8 cellular contexts compared by ENCODE assay signal in genomic region chr5:151651997-151652645, GRCh38. TPM values are rescaled to one million over a fixed set of nuclear protein-coding genes. Genes with fewer than 3 reads are reported as not detected.
DNase-seq lines count a peak whose midpoint lies in the region; ATAC-seq and TF ChIP-seq lines count a peak whose summit lies in the region.

No MANE protein-coding gene starts in this region.

- no peaks in the 10 kb centered on the region for H3F3A ChIP-seq in smooth muscle cell (ENCODE audit: low read depth)

- H3K36me3 ChIP-seq in smooth muscle cell (ENCODE audit: low read depth), result no peaks in the 10 kb centered on the region

- H2AFZ ChIP-seq in smooth muscle cell (ENCODE audit: low read depth), result no peak overlapping the region

- TF ChIP-seq CTCF in smooth muscle cell (IDR thresholded peaks at IDR 0.05; ENCODE audit: borderline replicate concordance, insufficient read depth, poor library complexity, severe bottlenecking), result peak; percentile 84

- H3K4me1 Mint-ChIP-seq in T-helper 2 cell treated with Interferon-gamma antibody and Interleukin-4, amounts not matched to agents 5 μg/mL and 100 μg/mL, for 36 hours (ENCODE audit: low read depth), result no peaks in the 10 kb centered on the region

- no peaks in the 10 kb centered on the region for H3K36me3 Mint-ChIP-seq in T-helper 2 cell treated with Interferon-gamma antibody and Interleukin-4, amounts not matched to agents 5 μg/mL and 100 μg/mL, for 36 hours (ENCODE audit: low read depth)

- H3K4me3 Mint-ChIP-seq in T-helper 2 cell treated with Interferon-gamma antibody and Interleukin-4, amounts not matched to agents 5 μg/mL and 100 μg/mL, for 36 hours, result no peak overlapping the region

- DNase-seq in SIG-M5 treated with dmso at 0.1 percent for 504 hours (lab: John Stamatoyannopoulos, UW; ENCODE audit: unreplicated experiment), result peak; percentile 72
- no peak for DNase-seq in SIG-M5 (lab: John Stamatoyannopoulos, UW)
- peak; percentile 80 for DNase-seq in NCI-H1694 (lab: John Stamatoyannopoulos, UW)
- peak; percentile 46 for DNase-seq in T-helper 2 cell treated with Interferon-gamma antibody and Interleukin-4, amounts not matched to agents 5 μg/mL and 100 μg/mL, for 36 hours (ENCODE audit: low spot score)
- peak in 56 of 58 donors; percentile 3 to 84 (median 64) for DNase-seq in anterior cingulate cortex (lab: John Stamatoyannopoulos, UW)
- peak; percentile 79 for DNase-seq in hepatic stellate cell (ENCODE audit: low spot score)
- peak; percentile 22 for DNase-seq in smooth muscle cell (lab: John Stamatoyannopoulos, UW; ENCODE audit: unreplicated experiment)

- 8% methylated on average over 6 of the region's 6 CpGs for WGBS in smooth muscle cell (ENCODE audit: low lambda C conversion rate)

- H4K20me1 ChIP-seq in smooth muscle cell (ENCODE audit: low read depth), result no peaks in the 10 kb centered on the region

- no peaks in the 10 kb centered on the region for H3K9me3 ChIP-seq in smooth muscle cell (replicated peaks; ENCODE audit: low read depth)

- no peak overlapping the region for H3K4me3 ChIP-seq in smooth muscle cell

- H3K27ac Mint-ChIP-seq in T-helper 2 cell treated with Interferon-gamma antibody and Interleukin-4, amounts not matched to agents 5 μg/mL and 100 μg/mL, for 36 hours, result no peak overlapping the region

- peak; percentile 99 for ATAC-seq in HG02798 (IDR thresholded peaks at IDR 0.05; ENCODE audit: poor library complexity, unreplicated experiment)

- H3K9ac ChIP-seq in smooth muscle cell (ENCODE audit: low read depth), result no peak overlapping the region

- H3K27me3 Mint-ChIP-seq in T-helper 2 cell treated with Interferon-gamma antibody and Interleukin-4, amounts not matched to agents 5 μg/mL and 100 μg/mL, for 36 hours (ENCODE audit: low read depth), result peaks cover 3% of the 10 kb centered on the region

- H3K27me3 ChIP-seq in smooth muscle cell (ENCODE audit: low read depth), result no peaks in the 10 kb centered on the region

- H3K4me1 ChIP-seq in smooth muscle cell (ENCODE audit: low read depth), result no peaks in the 10 kb centered on the region

- no peak overlapping the region for H3K4me2 ChIP-seq in smooth muscle cell

- no peaks in the 10 kb centered on the region for H3K79me2 ChIP-seq in smooth muscle cell (ENCODE audit: low read depth)

- no peak overlapping the region for H3K27ac ChIP-seq in smooth muscle cell (ENCODE audit: low read depth)

- H3K9me3 Mint-ChIP-seq in T-helper 2 cell treated with Interferon-gamma antibody and Interleukin-4, amounts not matched to agents 5 μg/mL and 100 μg/mL, for 36 hours, result no peaks in the 10 kb centered on the region

RNA-seq across cellular contexts. Expression of gene SPARC, which starts 34.6 kb away (rescaled TPM):
- 7,113 and 8,137 TPM in 2 replicates for total RNA-seq in smooth muscle cell
- 13,534 and 19,518 TPM in 2 replicates for polyA plus RNA-seq in smooth muscle cell
